In the genomic region with DNA sequence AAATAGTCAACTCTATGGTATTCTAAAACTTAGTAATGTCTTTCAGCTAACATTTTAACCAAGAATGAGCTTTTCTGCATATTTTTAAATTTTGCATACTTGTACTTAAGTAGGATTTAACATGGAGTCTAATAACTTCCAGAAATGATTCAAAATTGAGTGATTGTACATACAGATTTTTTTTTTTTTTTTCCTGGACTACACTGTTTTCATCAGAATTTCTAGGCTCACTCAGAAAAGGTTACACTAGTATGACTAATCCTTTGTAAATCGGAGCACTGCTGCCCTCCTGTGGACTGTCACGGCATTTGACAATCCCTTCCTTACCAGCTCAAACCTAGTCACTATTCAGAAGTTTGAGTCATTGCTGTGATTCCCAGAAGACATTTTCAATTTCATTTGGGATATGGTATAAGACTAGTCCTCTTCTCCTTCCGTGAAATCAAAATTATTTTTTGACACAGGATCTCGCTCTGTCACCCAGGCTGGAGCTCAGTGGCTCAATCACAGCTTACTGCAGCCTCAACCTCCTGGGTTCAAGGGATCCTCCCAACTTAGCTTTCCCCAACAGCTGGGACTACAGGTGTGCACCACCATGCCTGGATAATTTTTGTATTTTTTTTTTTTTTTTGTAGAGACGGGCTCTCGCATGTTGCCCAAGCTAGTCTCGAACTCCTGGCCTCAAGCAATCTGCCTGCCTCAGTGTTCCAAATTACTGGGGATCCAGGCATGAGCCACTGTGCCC, we compare ENCODE assay signal across 8 cellular contexts. TPM values are rescaled to one million over a fixed set of nuclear protein-coding genes. Genes with fewer than 3 reads are reported as not detected.
A peak's percentile ranks its signal among the peaks of the same experiment; 100 is the strongest.
DNase-seq lines count a peak whose midpoint lies in the region; ATAC-seq, FAIRE-seq and TF ChIP-seq lines count a peak whose summit lies in the region.

No MANE protein-coding gene starts in this region.

- no peak overlapping the region for H3K4me3 Mint-ChIP-seq in HFFc6

- H3K36me3 ChIP-seq in gastrocnemius medialis = peaks cover 0 to 19% of the 10 kb centered on the region in 2 donors

- H3K27ac Mint-ChIP-seq in HFFc6 = peak overlapping the region; percentile 75

- peak; percentile 94 for FAIRE-seq in G401.6 (lab: Jason Lieb, UNC)

- 57% methylated on average over 7 of the region's 7 CpGs for WGBS in right cardiac atrium

- H3K27me3 Mint-ChIP-seq in HFFc6 (ENCODE audit: insufficient read depth) = no peaks in the 10 kb centered on the region

- H3K27ac ChIP-seq in right cardiac atrium (ENCODE audit: low read length) (no peak overlapping the region), gastrocnemius medialis (peak overlapping the region; percentile 72 to 100 (median 86))

- H3K9me3 Mint-ChIP-seq in HFFc6 = no peaks in the 10 kb centered on the region

- H3K27me3 ChIP-seq in right cardiac atrium (ENCODE audit: control insufficient read depth, insufficient read depth) (no peaks in the 10 kb centered on the region), gastrocnemius medialis (no peaks in the 10 kb centered on the region)

- intact Hi-C loops in right cardiac atrium (cut with DNase I) = no loop called here
- intact Hi-C loops in gastrocnemius medialis (cut with DNase I; ENCODE audit: low total_unique reads) = loop anchor here (2.0 to 10.0 kb wide), 2 partner anchors 47 to 93 kb away; no protein-coding TSS in a partner anchor

- H3K4me1 ChIP-seq in right cardiac atrium (ENCODE audit: control insufficient read depth, insufficient read depth, low read length) (no peaks in the 10 kb centered on the region), gastrocnemius medialis (peaks cover 3 to 34% of the 10 kb centered on the region in 2 donors)

- peak; percentile 89 for TF ChIP-seq CTCF in HFFc6 (IDR thresholded peaks at IDR 0.05)
- TF ChIP-seq CTCF in gastrocnemius medialis (IDR thresholded peaks at IDR 0.05 in 4 of 5, conservative IDR thresholded peaks at IDR 0.05 in 1 of 5) = peak; percentile 76 to 85 (median 81)

- TF ChIP-seq POLR2A in gastrocnemius medialis (IDR thresholded peaks at IDR 0.05) = no peak

- in situ Hi-C loops in gastrocnemius medialis (cut with MboI; ENCODE audit: low sequenced_read_pairs in 4 of 4) = loop anchor here in 1 of 4 donors (25.0 kb wide), 1 partner anchor 735 kb away; the partner anchor contains the start of genes PFKFB2 and YOD1

- H3K4me1 Mint-ChIP-seq in HFFc6 (ENCODE audit: low read depth) = peaks cover 44% of the 10 kb centered on the region

- H3K4me3 ChIP-seq in right cardiac atrium (ENCODE audit: low read length) = no peak overlapping the region
- H3K4me3 ChIP-seq in gastrocnemius medialis = no peak overlapping the region

- no peaks in the 10 kb centered on the region for H3K9me3 ChIP-seq in right cardiac atrium (ENCODE audit: control insufficient read depth, low read length)
- H3K9me3 ChIP-seq in gastrocnemius medialis = no peaks in the 10 kb centered on the region

- peaks cover 21% of the 10 kb centered on the region for H3K36me3 Mint-ChIP-seq in HFFc6 (ENCODE audit: low read depth)

- DNase-seq in HFFc6 (peak; percentile 88), NCI-H1105 (lab: John Stamatoyannopoulos, UW) (peak; percentile 42), T-helper 2 cell (peak in 4 of 5 experiments; percentile 29 to 71 (median 60)), amygdala (lab: John Stamatoyannopoulos, UW) (peak in 37 of 56 donors; percentile 31 to 89 (median 63)), right cardiac atrium (peak; percentile 87 to 93 (median 89)), gastrocnemius medialis (peak; percentile 67 to 87)

- ATAC-seq in right cardiac atrium (peak; percentile 75 to 78), gastrocnemius medialis (peak; percentile 68 to 73), GM21737 (IDR thresholded peaks at IDR 0.05; ENCODE audit: unreplicated experiment) (no peak)

RNA-seq across cellular contexts. Expression of gene CD46, which starts 45.5 kb away (rescaled TPM):
- 100 to 1,000 TPM; 134 to 152 (median 142) TPM for total RNA-seq in HFFc6 (2021; fragmentation: NEBNext Ultra II Directional; extraction: Animal tissue kit (Norgen Biotek cat#: 25700))
- 10 to 100 TPM; 81.7 to 94.2 (median 86.4) TPM for total RNA-seq in right cardiac atrium
- polyA plus RNA-seq in right cardiac atrium = 56.3 TPM
- 100 to 1,000 TPM in 2 of 4 donors, 10 to 100 TPM in 2; 42.1 to 101 (median 80.2) TPM for total RNA-seq in gastrocnemius medialis
